In the genomic region with DNA sequence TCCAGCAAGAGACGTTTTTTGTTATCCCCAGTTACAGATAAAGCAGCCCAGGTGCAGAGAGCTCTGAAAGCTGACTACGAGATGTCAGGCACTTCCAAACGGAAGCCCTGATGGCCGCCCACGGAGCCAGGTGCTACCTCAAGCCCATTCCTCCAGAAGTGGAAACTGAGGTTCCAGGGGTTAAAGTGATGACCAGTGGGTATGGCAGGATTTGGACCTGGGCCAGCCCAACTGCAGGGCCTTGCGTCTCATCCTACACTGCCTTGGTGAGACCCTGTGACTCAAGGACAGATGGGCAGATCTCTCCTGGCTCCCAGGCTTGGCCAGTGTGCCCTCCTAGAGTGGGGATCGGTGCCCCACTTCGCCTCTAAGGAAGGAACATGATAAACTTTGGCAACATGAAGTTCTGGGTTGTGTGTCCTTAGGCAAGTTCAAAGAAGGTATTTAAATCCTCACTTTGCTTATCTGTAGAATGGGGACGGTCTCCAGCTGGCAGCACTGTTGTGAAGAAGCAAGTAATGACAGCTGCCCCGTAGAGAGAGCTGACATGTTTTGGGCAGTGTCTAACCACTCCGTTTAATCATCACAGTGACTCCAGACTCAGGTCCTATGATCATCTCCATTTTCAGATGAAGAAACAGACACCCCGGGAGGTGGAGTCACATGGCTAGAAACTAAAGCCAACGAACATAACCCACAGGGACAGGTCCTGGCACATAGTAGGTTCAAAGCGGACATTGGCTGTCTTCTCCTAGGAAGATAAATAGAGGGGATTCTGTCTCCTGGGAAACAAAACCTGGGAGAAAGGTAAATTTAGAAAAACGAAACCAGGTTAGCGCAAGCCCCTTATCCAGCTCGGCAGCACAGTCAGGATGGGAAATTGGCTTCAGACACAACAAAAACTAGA, we compare ENCODE assay signal across 13 cellular contexts. TPM values are rescaled to one million over a fixed set of nuclear protein-coding genes. Genes with fewer than 3 reads are reported as not detected.
DNase-seq lines count a peak whose midpoint lies in the region; ATAC-seq, FAIRE-seq and TF ChIP-seq lines count a peak whose summit lies in the region.
"Had no signal": no experiment of that assay in that cellular context is flagged by ENCODE, and none has a peak within 500 bp of the region (broad histone marks: within the 10 kb centered on the region; RNA-seq: fewer than 3 reads in every experiment).

No MANE protein-coding gene starts in this region.

- TF ChIP-seq EP300 in GM12878 (IDR thresholded peaks at IDR 0.05; ENCODE audit: borderline replicate concordance in 1 of 2, control insufficient read depth in 1 of 2, low read depth in 2 of 2, low read length in 2 of 2) (no peak), sigmoid colon (IDR thresholded peaks at IDR 0.05) (no peak)

- H3K27me3 ChIP-seq in GM12878 (replicated peaks in 1 of 2; ENCODE audit: control insufficient read depth in 2 of 2, insufficient read depth in 2 of 2, low read length in 1 of 2) (peaks cover 0 to 1% of the 10 kb centered on the region in 2 experiments; a peak in 2 of 4 replicates), sigmoid colon (peaks cover 16 to 58% (median 35%) of the 10 kb centered on the region in 3 donors), Caco-2 (replicated peaks; ENCODE audit: control insufficient read depth, insufficient read depth, low read length) (peaks cover 8% of the 10 kb centered on the region)

- TF ChIP-seq RAD21 in GM12878 (IDR thresholded peaks at IDR 0.05; ENCODE audit: insufficient read depth, low read depth, low read length) = no peak

- peak overlapping the region; percentile 65 for H3K27ac Mint-ChIP-seq in stimulated activated naive CD8-positive, alpha-beta T cell treated with anti-CD3 and anti-CD28 coated beads, Interleukin-15, Interleukin-2, amounts not matched to agents 100 ng/mL and 50 ng/mL, for 24 hours
- no peak overlapping the region for H3K27ac Mint-ChIP-seq in Caco-2 (ENCODE audit: unreplicated experiment)

- H3K9ac ChIP-seq in GM12878 (ENCODE audit: control insufficient read depth, insufficient read depth, low read length) = no peak overlapping the region

- H4K20me1 ChIP-seq in GM12878 (ENCODE audit: control insufficient read depth, insufficient read depth) = no peaks in the 10 kb centered on the region

- peaks cover 17% of the 10 kb centered on the region for H3K27me3 Mint-ChIP-seq in stimulated activated naive CD8-positive, alpha-beta T cell treated with anti-CD3 and anti-CD28 coated beads, Interleukin-15, Interleukin-2, amounts not matched to agents 100 ng/mL and 50 ng/mL, for 24 hours
- H3K27me3 Mint-ChIP-seq in Caco-2 (ENCODE audit: insufficient read depth, unreplicated experiment) = peaks cover 20% of the 10 kb centered on the region

- RAD21 ChIA-PET in GM12878 (lab: Charles Lee; ENCODE audit: unreplicated experiment) = no interaction called here

- WGBS in GM12878 (ENCODE audit: insufficient coverage, insufficient replicate concordance, low lambda C conversion rate, missing lambda C conversion rate) = 23% methylated on average over 17 of the region's 17 CpGs
- 49 to 58% methylated on average over 17 of the region's 17 CpGs for WGBS in sigmoid colon, 2 donors

- H3K79me2 ChIP-seq in GM12878 (ENCODE audit: control insufficient read depth, insufficient read depth, low read length) = no peaks in the 10 kb centered on the region

- H3K4me1 ChIP-seq in GM12878 (ENCODE audit: control insufficient read depth, insufficient read depth, low read length) (no peaks in the 10 kb centered on the region), sigmoid colon (peaks cover 0 to 17% (median 6%) of the 10 kb centered on the region in 4 donors), Caco-2 (no peaks in the 10 kb centered on the region)

- H3K4me3 ChIP-seq in GM12878 (no peak overlapping the region), sigmoid colon (no peak overlapping the region), Caco-2 (ENCODE audit: low read depth, low read length) (no peak overlapping the region)
- H3K4me3 ChIP-seq: adrenal gland had no signal

- in situ Hi-C loops in GM12878 (cut with MboI) = no loop called here

- TF ChIP-seq POLR2A in GM12878 (IDR thresholded peaks at IDR 0.05; ENCODE audit: low read depth, low read length) (peak; percentile 28; the same call in 1 of the 2 replicates), sigmoid colon (IDR thresholded peaks at IDR 0.05) (no peak)

- no peak for TF ChIP-seq CTCF in GM12878 (IDR thresholded peaks at IDR 0.05 in 2 of 3, conservative IDR thresholded peaks at IDR 0.05 in 1 of 3; ENCODE audit: control insufficient read depth in 2 of 3, extremely low read depth in 1 of 3, insufficient read depth in 1 of 3, low read depth in 3 of 3, low read length in 3 of 3)
- TF ChIP-seq CTCF in sigmoid colon (IDR thresholded peaks at IDR 0.05) = no peak
- no peak for TF ChIP-seq CTCF in Caco-2 (IDR thresholded peaks at IDR 0.05; ENCODE audit: insufficient read depth in 1 of 2, low read depth in 1 of 2, low read length in 1 of 2, severe bottlenecking in 1 of 2, unreplicated experiment in 1 of 2)

- peaks cover 7% of the 10 kb centered on the region for H3K36me3 Mint-ChIP-seq in stimulated activated naive CD8-positive, alpha-beta T cell treated with anti-CD3 and anti-CD28 coated beads, Interleukin-15, Interleukin-2, amounts not matched to agents 100 ng/mL and 50 ng/mL, for 24 hours (ENCODE audit: low read depth)
- H3K36me3 Mint-ChIP-seq in Caco-2 (ENCODE audit: insufficient read depth, unreplicated experiment) = no peaks in the 10 kb centered on the region

- no peak overlapping the region for H3K27ac ChIP-seq in GM12878 (ENCODE audit: control insufficient read depth, insufficient read depth)
- no peak overlapping the region for H3K27ac ChIP-seq in sigmoid colon
- H3K27ac ChIP-seq: adrenal gland had no signal

- no peaks in the 10 kb centered on the region for H3K9me3 Mint-ChIP-seq in stimulated activated naive CD8-positive, alpha-beta T cell treated with anti-CD3 and anti-CD28 coated beads, Interleukin-15, Interleukin-2, amounts not matched to agents 100 ng/mL and 50 ng/mL, for 24 hours
- no peaks in the 10 kb centered on the region for H3K9me3 Mint-ChIP-seq in Caco-2 (ENCODE audit: unreplicated experiment)

- BruUV-seq in GM12878 (replicated peaks; lab: Mats Ljungman, UMichigan) = no TSS peak
- BruUV-seq in Caco-2 (replicated peaks; lab: Mats Ljungman, UMichigan) = no TSS peak

- CTCF ChIA-PET in GM12878 (lab: Yijun Ruan, JAX) (interaction anchor here (1.0 kb wide), 2 partner anchors 37 to 64 kb away, joined by 3 read pairs; partner anchors contain the start of gene ELMO2), Caco-2 (lab: Charles Lee) (interaction anchor here (2.5 kb wide), 1 partner anchor 36 kb away, joined by 6 read pairs; no protein-coding TSS in a partner anchor)

- H3K4me1 Mint-ChIP-seq in stimulated activated naive CD8-positive, alpha-beta T cell treated with anti-CD3 and anti-CD28 coated beads, Interleukin-15, Interleukin-2, amounts not matched to agents 100 ng/mL and 50 ng/mL, for 24 hours (ENCODE audit: low read depth) = peaks cover 12% of the 10 kb centered on the region
- H3K4me1 Mint-ChIP-seq in Caco-2 (ENCODE audit: low read depth, unreplicated experiment) = no peaks in the 10 kb centered on the region

- FAIRE-seq in GM12878 (lab: Jason Lieb, UNC) = no peak

- H3K9me3 ChIP-seq in GM12878 (replicated peaks; ENCODE audit: control insufficient read depth, insufficient read depth, low read length) (no peaks in the 10 kb centered on the region), sigmoid colon (no peaks in the 10 kb centered on the region), Caco-2 (no peaks in the 10 kb centered on the region)
- H3K9me3 ChIP-seq: adrenal gland had no signal

- no peak for DNase-seq in stimulated activated naive CD8-positive, alpha-beta T cell treated with anti-CD3 and anti-CD28 coated beads, Interleukin-15, Interleukin-2, amounts not matched to agents 100 U/mL and 50 U/mL, for 24 hours
- no peak for DNase-seq in GM12878 (ENCODE audit: low read depth, low spot score)
- DNase-seq in myocyte (ENCODE audit: low read depth) = peak; percentile 48
- no peak for DNase-seq in sigmoid colon
- no peak for DNase-seq in AG08396 (ENCODE audit: low spot score)
- DNase-seq in Caco-2 = no peak
- DNase-seq: adrenal gland, GF-D8, SIG-M5 had no signal

- H3K4me3 Mint-ChIP-seq in stimulated activated naive CD8-positive, alpha-beta T cell treated with anti-CD3 and anti-CD28 coated beads, Interleukin-15, Interleukin-2, amounts not matched to agents 100 ng/mL and 50 ng/mL, for 24 hours = peak overlapping the region; percentile 53
- H3K4me3 Mint-ChIP-seq in Caco-2 (ENCODE audit: unreplicated experiment) = no peak overlapping the region

- intact Hi-C loops in GM12878 (cut with micrococcal nuclease; ENCODE audit: unreplicated experiment) (no loop called here), sigmoid colon (cut with DNase I) (no loop called here), Caco-2 (cut with micrococcal nuclease; ENCODE audit: unreplicated experiment) (no loop called here)

- no peak overlapping the region for H2AFZ ChIP-seq in GM12878 (ENCODE audit: control insufficient read depth, low read depth, low read length)

- POLR2A ChIA-PET in GM12878 (lab: Charles Lee) (no interaction called here), Caco-2 (lab: Charles Lee) (no interaction called here)

- SMC1A ChIA-PET in GM12878 (lab: Charles Lee; ENCODE audit: uncharacterized antibody, unreplicated experiment) = interaction anchor here (1.5 kb wide), 1 partner anchor 9 kb away, joined by 3 read pairs; no protein-coding TSS in a partner anchor

- ATAC-seq in stimulated activated naive CD8-positive, alpha-beta T cell treated with anti-CD3 and anti-CD28 coated beads, Interleukin-15, Interleukin-2, amounts not matched to agents 100 U/mL and 50 U/mL, for 24 hours = no peak
- no peak for ATAC-seq in GM12878
- no peak for ATAC-seq in GM21423 (IDR thresholded peaks at IDR 0.05; ENCODE audit: unreplicated experiment)

- H3K4me2 ChIP-seq in GM12878 (ENCODE audit: control insufficient read depth, insufficient read depth) = no peak overlapping the region

- H3K36me3 ChIP-seq in GM12878 (ENCODE audit: control insufficient read depth in 2 of 2, insufficient read depth in 2 of 2, low read length in 1 of 2) (no peaks in the 10 kb centered on the region), sigmoid colon (no peaks in the 10 kb centered on the region), Caco-2 (ENCODE audit: control insufficient read depth, insufficient read depth, low read length) (no peaks in the 10 kb centered on the region)
- H3K36me3 ChIP-seq: adrenal gland had no signal

RNA-seq across cellular contexts. Expression of gene CDH22, which starts 34.4 kb away (rescaled TPM):
- not detected in 2 replicates for total RNA-seq in GM12878 (2013; cell fraction: nucleolus; rRNA removed)
- total RNA-seq in GM12878 (2014; rRNA removed) (not detected in 2 replicates), GM12878 (2014; rRNA removed; fragmentation: Illumina TruSeq; extraction: Trizol) (not detected in 2 replicates), GM12878 (2021) (not detected in 2 replicates), myocyte (not detected in 2 replicates), sigmoid colon (under 1 TPM in 2 of 4 donors, not detected in 2; 0.41 to 0.55 TPM), Caco-2 (2022) (0.11 TPM in 1 of 2 replicates, not detected in the other)
- polyA plus RNA-seq in GM12878 (2011; ENCODE audit: low read depth) = not detected
- polyA plus RNA-seq in GM12878 (2011; rRNA removed) (not detected in 2 replicates), GM12878 (2014; fragmentation: Illumina TruSeq; extraction: Trizol) (not detected in 2 replicates), GM12878 (2014; fragmentation: Nextera tagmentation; extraction: Ambion mirVana) (not detected), GM12878 (2014; rRNA removed) (not detected in 2 replicates), GM12878 (2016; fragmentation: Nextera tagmentation; extraction: Ambion mirVana) (not detected), sigmoid colon (under 1 TPM in 1 of 3 donors, not detected in 2; 0.06 TPM)
- 0.01 TPM in 1 of 2 replicates, not detected in the other for polyA plus RNA-seq in GM12878 (2011; cell fraction: cytosol; rRNA removed)
- 0.03 TPM in 1 of 2 replicates, not detected in the other for polyA plus RNA-seq in GM12878 (2011; cell fraction: nucleus; rRNA removed)
- polyA plus RNA-seq in GM12878 (2012) = not detected in 2 replicates
- not detected in 2 replicates for polyA minus RNA-seq in GM12878 (2011; rRNA and poly(A)+ RNA removed)
- not detected in 2 replicates for polyA minus RNA-seq in GM12878 (2011; cell fraction: cytosol; rRNA and poly(A)+ RNA removed)
- not detected in 2 replicates for polyA minus RNA-seq in GM12878 (2011; cell fraction: nucleus; rRNA and poly(A)+ RNA removed)
- not detected for polyA plus RNA-seq in myocyte (2012)
- total RNA-seq: pulmonary artery endothelial cell had no signal
- polyA plus RNA-seq: IgD-negative memory B cell had no signal
